In genomic region chr3:46368569-46368968, GRCh38 we compare ENCODE assay signal across 8 cellular contexts. TPM values are rescaled to one million over a fixed set of nuclear protein-coding genes. Genes with fewer than 3 reads are reported as not detected.
DNase-seq lines count a peak whose midpoint lies in the region.

No MANE protein-coding gene starts in this region.

- H3K27ac Mint-ChIP-seq in activated naive CD4-positive, alpha-beta T cell treated with anti-CD3 and anti-CD28 coated beads, Interleukin-2, amount 10 ng/mL, durations not matched to agents 7 days and 5 days = peak overlapping the region; percentile 55
- H3K27ac Mint-ChIP-seq in immature natural killer cell = peak overlapping the region in 5 of 6 donors; percentile 37 to 68 (median 61)

- H3K4me3 Mint-ChIP-seq in activated naive CD4-positive, alpha-beta T cell treated with anti-CD3 and anti-CD28 coated beads, Interleukin-2, amount 10 ng/mL, durations not matched to agents 7 days and 5 days = no peak overlapping the region
- peak overlapping the region in 4 of 5 donors; percentile 36 to 61 (median 50) for H3K4me3 Mint-ChIP-seq in immature natural killer cell

- H3K36me3 Mint-ChIP-seq in activated naive CD4-positive, alpha-beta T cell treated with anti-CD3 and anti-CD28 coated beads, Interleukin-2, amount 10 ng/mL, durations not matched to agents 7 days and 5 days = peaks cover 18% of the 10 kb centered on the region
- peaks cover 0 to 6% (median 6%) of the 10 kb centered on the region in 3 donors for H3K36me3 Mint-ChIP-seq in immature natural killer cell

- CTCF ChIA-PET in activated naive CD4-positive, alpha-beta T cell treated with anti-CD3 and anti-CD28 coated beads, Interleukin-2, amount 10 ng/mL, durations not matched to agents 7 days and 5 days (lab: Charles Lee) = interaction anchor here (0.7 to 14.4 kb wide), 33 partner anchors 9 to 426 kb away, joined by 3 to 228 read pairs (median 7); partner anchors contain the start of genes CCR1, CCR2 and CXCR6

- H3K4me1 Mint-ChIP-seq in activated naive CD4-positive, alpha-beta T cell treated with anti-CD3 and anti-CD28 coated beads, Interleukin-2, amount 10 ng/mL, durations not matched to agents 7 days and 5 days = peaks cover 69% of the 10 kb centered on the region
- H3K4me1 Mint-ChIP-seq in immature natural killer cell = peaks cover 55 to 77% of the 10 kb centered on the region in 2 donors

- peak; percentile 80 for DNase-seq in activated naive CD4-positive, alpha-beta T cell treated with anti-CD3 and anti-CD28 coated beads, Interleukin-2, amount 10 ng/mL, durations not matched to agents 7 days and 5 days
- DNase-seq in activated naive CD4-positive, alpha-beta T cell (lab: John Stamatoyannopoulos, UW) = no peak
- DNase-seq in RPMI7951 (ENCODE audit: low read depth) = peak; percentile 77
- peak; percentile 68 for DNase-seq in activated effector memory CD4-positive, alpha-beta T cell treated with Interleukin-2 at 50 U/mL for 16 hours
- DNase-seq in immature natural killer cell = peak; percentile 65 to 79 (median 68)
- peak; percentile 30 to 42 for DNase-seq in stimulated activated CD8-positive, alpha-beta memory T cell treated with anti-CD3 and anti-CD28 coated beads, Interleukin-4, amount 100 ng/mL, for 1 hour (ENCODE audit: low read depth in 2 of 2, low spot score in 1 of 2)
- DNase-seq in inferior parietal cortex (ENCODE audit: extremely low spot score) = no peak
- no peak for DNase-seq in NCI-H1092 treated with DMSO at 0.1 percent for 48 hours (lab: John Stamatoyannopoulos, UW)

- H3K27me3 Mint-ChIP-seq in activated naive CD4-positive, alpha-beta T cell treated with anti-CD3 and anti-CD28 coated beads, Interleukin-2, amount 10 ng/mL, durations not matched to agents 7 days and 5 days = peaks cover 15% of the 10 kb centered on the region
- peaks cover 4 to 5% (median 5%) of the 10 kb centered on the region in 3 donors for H3K27me3 Mint-ChIP-seq in immature natural killer cell (ENCODE audit: low read depth in 3 of 3)

- peaks cover 4% of the 10 kb centered on the region for H3K9me3 Mint-ChIP-seq in activated naive CD4-positive, alpha-beta T cell treated with anti-CD3 and anti-CD28 coated beads, Interleukin-2, amount 10 ng/mL, durations not matched to agents 7 days and 5 days
- H3K9me3 Mint-ChIP-seq in immature natural killer cell = peaks cover 0 to 1% (median 0%) of the 10 kb centered on the region in 6 donors

RNA-seq across cellular contexts. Expression of gene CCR5, which starts 2.2 kb away (rescaled TPM):
- total RNA-seq in RPMI7951 (2014; rRNA removed; shearing (Covaris generic)) = not detected in 2 replicates
- 1 to 10 TPM in 2 of 3 donors, not detected in 1; 1.4 to 4.2 TPM for polyA plus RNA-seq in immature natural killer cell

RNA-seq across cellular contexts. Expression of gene CCR2, which starts 14.7 kb away (rescaled TPM):
- not detected in 2 replicates for total RNA-seq in RPMI7951 (2014; rRNA removed; shearing (Covaris generic))
- 10 to 100 TPM in 1 of 3 donors, 1 to 10 TPM in 2; 3.5 to 10.8 (median 6.7) TPM for polyA plus RNA-seq in immature natural killer cell

RNA-seq across cellular contexts. Expression of gene CCRL2, which starts 38.5 kb away (rescaled TPM):
- total RNA-seq in RPMI7951 (2014; rRNA removed; shearing (Covaris generic)) = 2.8 and 6.1 TPM in 2 replicates
- 1 to 10 TPM; 1.3 to 2.0 (median 1.4) TPM for polyA plus RNA-seq in immature natural killer cell

Comparison
In these comparisons a context has a peak if more than half of its experiments do, and no peak if none do; other contexts are left out.
1. DNase-seq: peak in activated naive CD4-positive, alpha-beta T cell treated with anti-CD3 and anti-CD28 coated beads, Interleukin-2, amount 10 ng/mL, durations not matched to agents 7 days and 5 days (single experiment), RPMI7951 (single experiment), activated effector memory CD4-positive, alpha-beta T cell treated with Interleukin-2 at 50 U/mL for 16 hours (single experiment), immature natural killer cell (3 of 3) and stimulated activated CD8-positive, alpha-beta memory T cell treated with anti-CD3 and anti-CD28 coated beads, Interleukin-4, amount 100 ng/mL, for 1 hour (2 of 2); none in activated naive CD4-positive, alpha-beta T cell (0 of 4), inferior parietal cortex (single experiment) and NCI-H1092 treated with DMSO at 0.1 percent for 48 hours (single experiment).